25 cellular contexts compared by ENCODE assay signal in the genomic region with DNA sequence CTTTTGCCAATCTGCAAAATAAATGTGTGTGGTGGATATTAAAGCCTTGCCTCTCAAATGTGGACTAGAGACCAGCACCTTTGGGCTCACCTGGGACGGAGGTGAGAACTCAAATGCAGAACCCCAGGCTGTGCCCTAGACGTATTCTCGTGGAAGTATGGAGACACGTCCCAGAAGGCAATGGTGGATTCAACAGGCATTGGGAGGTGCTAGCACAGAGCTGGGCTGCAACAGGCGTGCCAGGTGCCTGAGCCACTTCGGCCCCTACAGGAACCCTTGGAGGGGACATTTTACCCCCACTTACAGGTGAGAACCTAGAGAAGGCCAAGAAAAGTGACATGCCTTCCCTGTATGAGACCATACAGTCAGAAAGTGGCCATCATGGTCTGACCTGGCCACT. TPM values are rescaled to one million over a fixed set of nuclear protein-coding genes. Genes with fewer than 3 reads are reported as not detected.
"Had no signal": no experiment of that assay in that cellular context is flagged by ENCODE, and none has a peak within 500 bp of the region (broad histone marks: within the 10 kb centered on the region; RNA-seq: fewer than 3 reads in every experiment).

No MANE protein-coding gene starts in this region.

- H3K27me3 Mint-ChIP-seq: activated CD4-positive, alpha-beta memory T cell treated with anti-CD3 and anti-CD28 coated beads for 36 hours; activated naive CD4-positive, alpha-beta T cell treated with anti-CD3 and anti-CD28 coated beads, Interleukin-2, amount 50 U/mL, for 24 hours; activated T-cell treated with anti-CD3 and anti-CD28 coated beads, Interleukin-2, amount 50 U/mL, for 24 hours had no signal

- H3K9me3 ChIP-seq: pancreas, right atrium auricular region, testis, transverse colon had no signal

- DNase-seq: activated CD4-positive, alpha-beta memory T cell treated with anti-CD3 and anti-CD28 coated beads for 36 hours; activated CD4-positive, alpha-beta T cell treated with anti-CD3 and anti-CD28 coated beads, Interleukin-2, amount 10 ng/mL, durations not matched to agents 24 days and 14 days; activated CD4-positive, CD25-positive, alpha-beta regulatory T cell treated with anti-CD3 and anti-CD28 coated beads, Interleukin-2, amount 50 U/mL, for 72 hours; activated CD8-positive, alpha-beta memory T cell treated with anti-CD3 and anti-CD28 coated beads, Interleukin-2, amount 50 U/mL, for 48 hours; activated T-cell treated with anti-CD3 and anti-CD28 coated beads, Interleukin-2, amount 50 U/mL, for 24 hours; effector CD8-positive, alpha-beta T cell; glutamatergic neuron; left cardiac atrium; pancreas; stimulated activated CD4-positive, alpha-beta T cell treated with anti-CD3 and anti-CD28 coated beads, Interleukin-2, amount 100 ng/mL, for 48 hours; stimulated activated naive CD4-positive, alpha-beta T cell treated with Interleukin-2 at 50 U/mL for 16 hours; T-helper 9 cell; testis had no signal

- H3K4me1 Mint-ChIP-seq: activated CD4-positive, alpha-beta T cell treated with anti-CD3 and anti-CD28 coated beads, Interleukin-2, amount 10 ng/mL, durations not matched to agents 24 days and 14 days had no signal

- ATAC-seq: left cardiac atrium had no signal

- H3K27me3 ChIP-seq: pancreas, right atrium auricular region, testis, transverse colon had no signal

- H3K4me1 ChIP-seq: pancreas, testis had no signal

- H3K9me3 Mint-ChIP-seq: activated CD4-positive, alpha-beta memory T cell treated with anti-CD3 and anti-CD28 coated beads for 36 hours; activated CD4-positive, alpha-beta T cell treated with anti-CD3 and anti-CD28 coated beads, Interleukin-2, amount 10 ng/mL, durations not matched to agents 24 days and 14 days; activated naive CD4-positive, alpha-beta T cell treated with anti-CD3 and anti-CD28 coated beads, Interleukin-2, amount 50 U/mL, for 24 hours; activated T-cell treated with anti-CD3 and anti-CD28 coated beads, Interleukin-2, amount 50 U/mL, for 24 hours; neural crest cell had no signal

- H3K27ac Mint-ChIP-seq: activated CD4-positive, alpha-beta memory T cell treated with anti-CD3 and anti-CD28 coated beads for 36 hours; activated CD4-positive, alpha-beta T cell treated with anti-CD3 and anti-CD28 coated beads, Interleukin-2, amount 10 ng/mL, durations not matched to agents 24 days and 14 days had no signal

- H3K27ac ChIP-seq: pancreas, right atrium auricular region, testis, transverse colon had no signal

- FAIRE-seq: colon, frontal cortex, keratinocyte, pancreas had no signal

- H3K4me3 Mint-ChIP-seq: activated CD4-positive, alpha-beta memory T cell treated with anti-CD3 and anti-CD28 coated beads for 36 hours; activated CD4-positive, alpha-beta T cell treated with anti-CD3 and anti-CD28 coated beads, Interleukin-2, amount 10 ng/mL, durations not matched to agents 24 days and 14 days; activated naive CD4-positive, alpha-beta T cell treated with anti-CD3 and anti-CD28 coated beads, Interleukin-2, amount 50 U/mL, for 24 hours; activated T-cell treated with anti-CD3 and anti-CD28 coated beads, Interleukin-2, amount 50 U/mL, for 24 hours; neural crest cell had no signal

- H3K4me3 ChIP-seq: pancreas, right atrium auricular region, testis, transverse colon had no signal

RNA-seq across cellular contexts. Expression of a gene that starts 20.4 kb away (rescaled TPM):
- total RNA-seq: activated CD4-positive, alpha-beta T cell treated with anti-CD3 and anti-CD28 coated beads, Interleukin-2, amount 10 ng/mL, durations not matched to agents 24 days and 14 days; activated CD8-positive, alpha-beta memory T cell treated with anti-CD3 and anti-CD28 coated beads for 36 hours; dermis microvascular lymphatic vessel endothelial cell; frontal cortex; mammary epithelial cell; pulmonary artery endothelial cell; right atrium auricular region; T-helper 1 cell treated with Interleukin-12 subunit alpha and Interleukin-12 subunit beta and Interleukin-4 antibody, amounts not matched to agents 30 ng/mL and 1 ng/mL, for 36 hours had no signal
- polyA plus RNA-seq: mammary epithelial cell had no signal
